8 cellular contexts compared by ENCODE assay signal in genomic region chr2:46657042-46657504, GRCh38. TPM values are rescaled to one million over a fixed set of nuclear protein-coding genes. Genes with fewer than 3 reads are reported as not detected.
A peak's percentile ranks its signal among the peaks of the same experiment; 100 is the strongest.
DNase-seq lines count a peak whose midpoint lies in the region; ATAC-seq and TF ChIP-seq lines count a peak whose summit lies in the region.

No MANE protein-coding gene starts in this region.

- H3K27ac ChIP-seq in dorsolateral prefrontal cortex: no peak overlapping the region

- ATAC-seq in Right ventricle myocardium inferior: peak; percentile 85
- peak; percentile 68 to 72 for ATAC-seq in naive thymus-derived CD8-positive, alpha-beta T cell
- ATAC-seq in HG03342 (IDR thresholded peaks at IDR 0.05; ENCODE audit: unreplicated experiment): no peak
- no peak for ATAC-seq in HG03095 (IDR thresholded peaks at IDR 0.05; ENCODE audit: unreplicated experiment)

- H3K9me3 Mint-ChIP-seq in naive thymus-derived CD8-positive, alpha-beta T cell: no peaks in the 10 kb centered on the region

- no peak overlapping the region for H3K4me3 ChIP-seq in dorsolateral prefrontal cortex

- H3K4me1 Mint-ChIP-seq in naive thymus-derived CD8-positive, alpha-beta T cell: no peaks in the 10 kb centered on the region

- no peak overlapping the region for H3K4me3 Mint-ChIP-seq in naive thymus-derived CD8-positive, alpha-beta T cell

- no peak for DNase-seq in Right ventricle myocardium inferior (ENCODE audit: missing footprints)
- DNase-seq in cardiac septum (ENCODE audit: low spot score): no peak
- DNase-seq in NCI-H526 treated with DMSO at 0.1 percent for 48 hours (lab: John Stamatoyannopoulos, UW): peak; percentile 17
- no peak for DNase-seq in dorsolateral prefrontal cortex
- DNase-seq in naive thymus-derived CD8-positive, alpha-beta T cell: peak in 2 of 10 donors; percentile 8 to 17
- DNase-seq in stimulated activated CD4-positive, alpha-beta T cell treated with anti-CD3 and anti-CD28 coated beads, Interleukin-2, amount 100 ng/mL, for 48 hours: no peak

- peak in 46 of 56 donors; percentile 12 to 63 (median 35) for TF ChIP-seq CTCF in dorsolateral prefrontal cortex (IDR thresholded peaks at IDR 0.05 in 54 of 56, conservative IDR thresholded peaks at IDR 0.05 in 2 of 56; ENCODE audit: low read depth in 1 of 56, partially characterized antibody in 56 of 56)

- POLR2A ChIA-PET in naive thymus-derived CD8-positive, alpha-beta T cell (lab: Charles Lee): no interaction called here

- no peak overlapping the region for H3K27ac Mint-ChIP-seq in naive thymus-derived CD8-positive, alpha-beta T cell

- peaks cover 0 to 4% (median 0%) of the 10 kb centered on the region in 5 donors for H3K27me3 Mint-ChIP-seq in naive thymus-derived CD8-positive, alpha-beta T cell

- no peaks in the 10 kb centered on the region for H3K36me3 Mint-ChIP-seq in naive thymus-derived CD8-positive, alpha-beta T cell

- peaks cover 0 to 6% (median 0%) of the 10 kb centered on the region in 45 donors for H3K27me3 ChIP-seq in dorsolateral prefrontal cortex

- intact Hi-C loops in Right ventricle myocardium inferior (cut with DNase I): no loop called here
- intact Hi-C loops in cardiac septum (cut with DNase I): no loop called here
- intact Hi-C loops in dorsolateral prefrontal cortex (cut with DNase I): loop anchor here in 1 of 2 donors (10.0 kb wide), 3 partner anchors 118 to 668 kb away; no protein-coding TSS in a partner anchor

RNA-seq across cellular contexts. Expression of gene CRIPT, which starts 40.1 kb away (rescaled TPM):
- total RNA-seq in Right ventricle myocardium inferior: 19.8 TPM
- 15.8 TPM for total RNA-seq in cardiac septum
- total RNA-seq in dorsolateral prefrontal cortex: 10 to 100 TPM; 22.7 to 40.7 (median 31.5) TPM
- total RNA-seq in naive thymus-derived CD8-positive, alpha-beta T cell: 10 to 100 TPM; 20.1 to 20.6 TPM
- polyA plus RNA-seq in naive thymus-derived CD8-positive, alpha-beta T cell: 10 to 100 TPM in 1 of 3 donors, 1 to 10 TPM in 2; 6.9 to 11.2 (median 8.6) TPM

RNA-seq across cellular contexts. Expression of gene PIGF, which starts 40.2 kb away (rescaled TPM):
- total RNA-seq in Right ventricle myocardium inferior: 10.5 TPM
- 10.9 TPM for total RNA-seq in cardiac septum
- 10 to 100 TPM; 11.9 to 35.6 (median 21.1) TPM for total RNA-seq in dorsolateral prefrontal cortex
- 10 to 100 TPM; 29.9 to 32.2 TPM for total RNA-seq in naive thymus-derived CD8-positive, alpha-beta T cell
- 10 to 100 TPM; 13.1 to 14.2 (median 13.8) TPM for polyA plus RNA-seq in naive thymus-derived CD8-positive, alpha-beta T cell

RNA-seq across cellular contexts. Expression of gene SOCS5, which starts 42.0 kb away (rescaled TPM):
- total RNA-seq in Right ventricle myocardium inferior (18.2 TPM), cardiac septum (25.3 TPM), dorsolateral prefrontal cortex (10 to 100 TPM; 22.0 to 43.2 (median 31.1) TPM)
- total RNA-seq in naive thymus-derived CD8-positive, alpha-beta T cell: 10 to 100 TPM; 16.3 TPM
- 1 to 10 TPM; 5.1 to 6.8 (median 5.5) TPM for polyA plus RNA-seq in naive thymus-derived CD8-positive, alpha-beta T cell

Comparison
In these comparisons a context has a peak if more than half of its experiments do, and no peak if none do; other contexts are left out.
1. ATAC-seq: peak in Right ventricle myocardium inferior (single experiment) and naive thymus-derived CD8-positive, alpha-beta T cell (2 of 2); none in HG03342 (single experiment) and HG03095 (single experiment).